ENCODE assay signal across 8 cellular contexts in the genomic region with DNA sequence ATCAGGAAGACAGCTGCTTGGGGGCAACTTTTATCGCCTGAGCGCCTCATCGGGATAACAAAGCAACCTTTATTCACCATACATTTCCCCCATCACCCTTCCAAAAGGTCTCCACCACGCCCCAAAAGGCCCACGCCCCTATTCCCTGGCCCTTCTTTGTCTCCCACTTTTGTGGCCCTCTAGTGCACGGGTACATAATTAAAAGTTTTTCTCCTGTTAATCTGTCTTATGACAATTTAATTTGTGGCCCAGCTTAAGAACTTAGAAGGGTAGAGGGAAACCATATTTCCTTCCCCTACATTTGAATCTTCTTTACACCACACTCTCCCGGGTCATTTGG. TPM values are rescaled to one million over a fixed set of nuclear protein-coding genes. Genes with fewer than 3 reads are reported as not detected.
A peak's percentile ranks its signal among the peaks of the same experiment; 100 is the strongest.
DNase-seq lines count a peak whose midpoint lies in the region; ATAC-seq lines count a peak whose summit lies in the region.

No MANE protein-coding gene starts in this region.

- peaks cover 26 to 55% (median 41%) of the 10 kb centered on the region in 4 donors for H3K4me1 Mint-ChIP-seq in CD4-positive, alpha-beta memory T cell
- peaks cover 47% of the 10 kb centered on the region for H3K4me1 Mint-ChIP-seq in activated naive CD8-positive, alpha-beta T cell (ENCODE audit: low read depth)

- CTCF ChIA-PET in CD4-positive, alpha-beta memory T cell (lab: Charles Lee; ENCODE audit: partially characterized antibody) = interaction anchor here (0.8 to 5.5 kb wide), 35 partner anchors 13 to 618 kb away, joined by 3 to 52 read pairs (median 5); a partner anchor contains a TSS

- peak overlapping the region; percentile 78 to 95 (median 86) for H3K4me3 Mint-ChIP-seq in CD4-positive, alpha-beta memory T cell
- H3K4me3 Mint-ChIP-seq in activated naive CD8-positive, alpha-beta T cell = peak overlapping the region; percentile 96

- H3K27me3 Mint-ChIP-seq in CD4-positive, alpha-beta memory T cell = peaks cover 6 to 7% of the 10 kb centered on the region in 2 donors
- H3K27me3 Mint-ChIP-seq in activated naive CD8-positive, alpha-beta T cell = no peaks in the 10 kb centered on the region

- peak overlapping the region; percentile 49 to 93 (median 81) for H3K27ac Mint-ChIP-seq in CD4-positive, alpha-beta memory T cell
- H3K27ac Mint-ChIP-seq in activated naive CD8-positive, alpha-beta T cell = peak overlapping the region; percentile 68

- peak; percentile 10 for ATAC-seq in GM21423 (IDR thresholded peaks at IDR 0.05; ENCODE audit: unreplicated experiment)

- intact Hi-C loops in CD4-positive, alpha-beta memory T cell (cut with micrococcal nuclease) = loop anchor here (2.0 to 10.0 kb wide), 5 partner anchors 144 to 416 kb away; no protein-coding TSS in a partner anchor

- POLR2A ChIA-PET in CD4-positive, alpha-beta memory T cell (lab: Charles Lee; ENCODE audit: partially characterized antibody) = interaction anchor here (0.6 to 3.2 kb wide), 14 partner anchors 12 to 619 kb away, joined by 3 to 26 read pairs (median 4); a partner anchor contains a TSS

- H3K9ac ChIP-seq in stomach smooth muscle (ENCODE audit: low read length in 2 of 2) = peak overlapping the region; percentile 76 to 80

- H3K36me3 Mint-ChIP-seq in CD4-positive, alpha-beta memory T cell = peaks cover 0 to 7% of the 10 kb centered on the region in 2 donors
- no peaks in the 10 kb centered on the region for H3K36me3 Mint-ChIP-seq in activated naive CD8-positive, alpha-beta T cell

- no peaks in the 10 kb centered on the region for H3K9me3 Mint-ChIP-seq in CD4-positive, alpha-beta memory T cell
- H3K9me3 Mint-ChIP-seq in activated naive CD8-positive, alpha-beta T cell (ENCODE audit: low read depth) = no peaks in the 10 kb centered on the region

- H3K36me3 ChIP-seq in CD4-positive, alpha-beta memory T cell (ENCODE audit: insufficient read depth, low read length) = no peaks in the 10 kb centered on the region
- peaks cover under 1 to 2% of the 10 kb centered on the region in 2 donors for H3K36me3 ChIP-seq in stomach smooth muscle (ENCODE audit: control insufficient read depth in 2 of 2, insufficient read depth in 2 of 2, low read length in 2 of 2)

- no peaks in the 10 kb centered on the region for H3K9me3 ChIP-seq in CD4-positive, alpha-beta memory T cell (ENCODE audit: control insufficient read depth in 1 of 2, low read length in 2 of 2)
- no peaks in the 10 kb centered on the region for H3K9me3 ChIP-seq in stomach smooth muscle (ENCODE audit: control insufficient read depth in 2 of 2, low read length in 2 of 2)

- H3K4me1 ChIP-seq in CD4-positive, alpha-beta memory T cell (ENCODE audit: insufficient read depth, low read length) = peaks cover 38% of the 10 kb centered on the region
- peaks cover 20% of the 10 kb centered on the region for H3K4me1 ChIP-seq in stomach smooth muscle (ENCODE audit: control insufficient read depth, insufficient read depth, low read length)

- peak in 1 of 5 donors; percentile 2 for DNase-seq in CD4-positive, alpha-beta memory T cell
- peak; percentile 20 for DNase-seq in NCI-H1694 (lab: John Stamatoyannopoulos, UW)
- DNase-seq in kidney glomerular epithelial cell (lab: John Stamatoyannopoulos, UW) = peak; percentile 9
- DNase-seq in Ammon's horn (ENCODE audit: low spot score) = no peak
- DNase-seq in hippocampal formation (lab: John Stamatoyannopoulos, UW) = no peak

- no peaks in the 10 kb centered on the region for H3K27me3 ChIP-seq in CD4-positive, alpha-beta memory T cell (ENCODE audit: insufficient read depth, low read length)
- H3K27me3 ChIP-seq in stomach smooth muscle (ENCODE audit: control insufficient read depth in 1 of 2, insufficient read depth in 2 of 2, low read length in 2 of 2) = no peaks in the 10 kb centered on the region

- peak overlapping the region; percentile 80 for H3K27ac ChIP-seq in CD4-positive, alpha-beta memory T cell (ENCODE audit: low read depth, low read length)
- H3K27ac ChIP-seq in stomach smooth muscle (ENCODE audit: low read length) = peak overlapping the region; percentile 18

- H3K4me3 ChIP-seq in CD4-positive, alpha-beta memory T cell (ENCODE audit: low read length in 2 of 2) = peak overlapping the region; percentile 25 to 59
- peak overlapping the region; percentile 78 to 85 for H3K4me3 ChIP-seq in stomach smooth muscle (ENCODE audit: low read length in 2 of 2)

RNA-seq across cellular contexts. Expression of a gene that starts 0.6 kb away (rescaled TPM):
- 10 to 100 TPM; 17.5 to 17.7 TPM for total RNA-seq in CD4-positive, alpha-beta memory T cell
- 10 to 100 TPM; 15.1 to 23.9 TPM for polyA plus RNA-seq in CD4-positive, alpha-beta memory T cell

RNA-seq across cellular contexts. Expression of a gene that starts 20.8 kb away (rescaled TPM):
- 10 to 100 TPM; 27.0 to 27.3 TPM for total RNA-seq in CD4-positive, alpha-beta memory T cell
- polyA plus RNA-seq in CD4-positive, alpha-beta memory T cell = 10 to 100 TPM; 13.9 to 22.5 TPM

RNA-seq across cellular contexts. Expression of a gene that starts 46.0 kb away (rescaled TPM):
- 10 to 100 TPM; 44.2 to 44.3 TPM for total RNA-seq in CD4-positive, alpha-beta memory T cell
- 10 to 100 TPM; 53.4 to 93.9 TPM for polyA plus RNA-seq in CD4-positive, alpha-beta memory T cell

Comparison
In these comparisons a context has a peak if more than half of its experiments do, and no peak if none do; other contexts are left out.
1. DNase-seq: peak in NCI-H1694 (single experiment) and kidney glomerular epithelial cell (single experiment); none in Ammon's horn (single experiment) and hippocampal formation (0 of 2).